In the genomic region with DNA sequence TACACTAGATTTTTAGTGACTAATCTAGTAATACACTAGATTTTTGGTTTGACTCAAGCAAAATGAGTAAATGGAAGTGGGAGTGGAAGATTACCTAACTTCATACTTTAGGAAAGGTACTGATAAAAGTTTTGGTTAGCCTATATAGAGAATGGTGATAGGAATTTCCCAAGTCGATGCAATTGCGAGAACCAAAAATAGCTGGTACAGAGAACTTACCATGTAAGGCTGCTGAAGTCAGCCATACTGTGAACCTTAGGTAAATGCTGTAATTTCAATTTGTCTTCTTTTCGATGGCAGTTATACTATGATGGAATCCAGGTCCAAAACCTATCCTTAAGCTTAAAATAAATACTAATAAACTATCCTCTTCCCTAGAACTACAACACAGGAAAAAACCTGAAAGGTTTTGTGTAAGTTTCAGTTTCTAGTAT, we compare ENCODE assay signal across 1 cellular context.
A peak's percentile ranks its signal among the peaks of the same experiment; 100 is the strongest.
TF ChIP-seq lines count a peak whose summit lies in the region.

No MANE protein-coding gene starts in this region.

TF ChIP-seq in HepG2, 621 proteins besides CTCF, POLR2A, EP300 and RAD21:
- no peak for TF ChIP-seq ZNF207 (IDR thresholded peaks at IDR 0.05; ENCODE audit: borderline replicate concordance)
- peak; percentile 58 for TF ChIP-seq MBD4 (IDR thresholded peaks at IDR 0.05; ENCODE audit: borderline replicate concordance, low read length)
- 0 out of 2 replicates have a peak, but pooled peaks have one; percentile 4 for TF ChIP-seq SNRNP70 (IDR thresholded peaks at IDR 0.05; ENCODE audit: low read depth, low read length)
- no peak for TF ChIP-seq LCORL (IDR thresholded peaks at IDR 0.05)
- TF ChIP-seq LCORL (CRISPR knock-in tag; IDR thresholded peaks at IDR 0.05): no peak
- TF ChIP-seq ZKSCAN8 (CRISPR knock-in tag; IDR thresholded peaks at IDR 0.05; ENCODE audit: borderline replicate concordance): no peak
- TF ChIP-seq POLR2G (IDR thresholded peaks at IDR 0.05; ENCODE audit: low read depth, low read length): 0 out of 2 replicates have a peak, but pooled peaks have one; percentile 52
- no peak for TF ChIP-seq FOXP1 (IDR thresholded peaks at IDR 0.05)
- no peak for TF ChIP-seq FOXP1 (CRISPR knock-in tag; IDR thresholded peaks at IDR 0.05)
- no peak for TF ChIP-seq ZNF616 (CRISPR knock-in tag; IDR thresholded peaks at IDR 0.05; ENCODE audit: low read depth)
- TF ChIP-seq SIX4 (CRISPR knock-in tag; IDR thresholded peaks at IDR 0.05): no peak
- TF ChIP-seq HHEX (CRISPR knock-in tag; IDR thresholded peaks at IDR 0.05): no peak
- peak; percentile 93 for TF ChIP-seq RBM22 (optimal IDR thresholded peaks at IDR 0.05; ENCODE audit: low read length)
- TF ChIP-seq POLR2AphosphoS5 (IDR thresholded peaks at IDR 0.05; ENCODE audit: low read depth, low read length): peak; percentile 62
- TF ChIP-seq CEBPG (CRISPR knock-in tag; IDR thresholded peaks at IDR 0.05): no peak
- 0 out of 2 replicates have a peak, but pooled peaks have one; percentile 1 for TF ChIP-seq NCOA2 (CRISPR knock-in tag; IDR thresholded peaks at IDR 0.05)
- TF ChIP-seq ZNF883 (CRISPR knock-in tag; IDR thresholded peaks at IDR 0.05; ENCODE audit: not compliant biosample characterization): no peak
- TF ChIP-seq, protein P1, sequence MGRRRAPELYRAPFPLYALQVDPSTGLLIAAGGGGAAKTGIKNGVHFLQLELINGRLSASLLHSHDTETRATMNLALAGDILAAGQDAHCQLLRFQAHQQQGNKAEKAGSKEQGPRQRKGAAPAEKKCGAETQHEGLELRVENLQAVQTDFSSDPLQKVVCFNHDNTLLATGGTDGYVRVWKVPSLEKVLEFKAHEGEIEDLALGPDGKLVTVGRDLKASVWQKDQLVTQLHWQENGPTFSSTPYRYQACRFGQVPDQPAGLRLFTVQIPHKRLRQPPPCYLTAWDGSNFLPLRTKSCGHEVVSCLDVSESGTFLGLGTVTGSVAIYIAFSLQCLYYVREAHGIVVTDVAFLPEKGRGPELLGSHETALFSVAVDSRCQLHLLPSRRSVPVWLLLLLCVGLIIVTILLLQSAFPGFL (CRISPR knock-in tag; IDR thresholded peaks at IDR 0.05): no peak
- TF ChIP-seq ZNF460 (CRISPR knock-in tag; IDR thresholded peaks at IDR 0.05; ENCODE audit: borderline replicate concordance): no peak
